Comparison of ENCODE assay signal across 8 cellular contexts in genomic region chr6:118892248-118893094, GRCh38. TPM values are rescaled to one million over a fixed set of nuclear protein-coding genes. Genes with fewer than 3 reads are reported as not detected.
A peak's percentile ranks its signal among the peaks of the same experiment; 100 is the strongest.
DNase-seq lines count a peak whose midpoint lies in the region; ATAC-seq and TF ChIP-seq lines count a peak whose summit lies in the region.

No MANE protein-coding gene starts in this region.

- TF ChIP-seq CTCF in GM12864 (IDR thresholded peaks at IDR 0.05; ENCODE audit: low read depth, low read length, missing control alignments) (no peak), Panc1 (IDR thresholded peaks at IDR 0.05) (no peak), endodermal cell (conservative IDR thresholded peaks at IDR 0.05) (no peak)

- H3K4me1 ChIP-seq in Panc1 (ENCODE audit: control insufficient read depth, insufficient read depth, low read length) (peaks cover 29% of the 10 kb centered on the region), endodermal cell (ENCODE audit: control insufficient read depth, insufficient read depth, low read length) (peaks cover 7% of the 10 kb centered on the region), neuron (ENCODE audit: insufficient read depth, low read length) (peaks cover 29% of the 10 kb centered on the region)

- intact Hi-C loops in Panc1 (cut with micrococcal nuclease; ENCODE audit: unreplicated experiment), result loop anchor here (5.0 kb wide), 1 partner anchor 220 kb away; no protein-coding TSS in a partner anchor

- ATAC-seq in Panc1, result no peak
- no peak for ATAC-seq in GM21381 (IDR thresholded peaks at IDR 0.05; ENCODE audit: unreplicated experiment)

- peak overlapping the region; percentile 96 for H3K27ac ChIP-seq in Panc1 (ENCODE audit: low read length)
- no peak overlapping the region for H3K27ac ChIP-seq in endodermal cell (ENCODE audit: low read depth, low read length)

- POLR2A ChIA-PET in Panc1 (lab: Charles Lee), result no interaction called here

- BruUV-seq in Panc1 (replicated peaks; lab: Mats Ljungman, UMichigan), result TSS peak; percentile 24

- H3K27me3 ChIP-seq in Panc1 (ENCODE audit: control insufficient read depth, insufficient read depth, low read length) (no peaks in the 10 kb centered on the region), endodermal cell (ENCODE audit: control insufficient read depth, insufficient read depth, low read length, poor library complexity, severe bottlenecking) (no peaks in the 10 kb centered on the region), neuron (ENCODE audit: insufficient read depth, low read length) (no peaks in the 10 kb centered on the region)

- H3K27ac Mint-ChIP-seq in endodermal cell, result peak overlapping the region; percentile 98

- H3K36me3 Mint-ChIP-seq in endodermal cell (ENCODE audit: low read depth), result peaks cover 12% of the 10 kb centered on the region

- H3K36me3 ChIP-seq in Panc1 (ENCODE audit: control insufficient read depth, insufficient read depth, low read length) (peaks cover 8% of the 10 kb centered on the region; the same call in 1 of the 2 replicates), endodermal cell (ENCODE audit: control insufficient read depth, insufficient read depth, low read length) (no peaks in the 10 kb centered on the region), neuron (ENCODE audit: insufficient read depth, low read length) (peaks cover 2% of the 10 kb centered on the region)

- H3K9me3 Mint-ChIP-seq in endodermal cell, result no peaks in the 10 kb centered on the region

- peak overlapping the region; percentile 65 for H3K4me3 ChIP-seq in GM12864 (ENCODE audit: low read depth, low read length)
- peak overlapping the region; percentile 91 to 98 for H3K4me3 ChIP-seq in Panc1 (ENCODE audit: low read depth in 2 of 2, low read length in 2 of 2)
- H3K4me3 ChIP-seq in endodermal cell (ENCODE audit: low read length), result peak overlapping the region; percentile 84
- H3K4me3 ChIP-seq in neuron (ENCODE audit: low read length), result peak overlapping the region; percentile 51

- H3K9me3 ChIP-seq in Panc1 (ENCODE audit: control insufficient read depth, insufficient read depth, low read depth, low read length), result no peaks in the 10 kb centered on the region
- no peaks in the 10 kb centered on the region for H3K9me3 ChIP-seq in endodermal cell (ENCODE audit: control insufficient read depth, low read length)
- H3K9me3 ChIP-seq in neuron (ENCODE audit: low read length), result no peaks in the 10 kb centered on the region

- CTCF ChIA-PET in Panc1 (lab: Charles Lee), result no interaction called here

- WGBS in endodermal cell (ENCODE audit: insufficient coverage in 1 of 2, insufficient read length in 1 of 2), 2 experiments, result 75 to 80% methylated on average over 6 of the region's 6 CpGs

- peak overlapping the region; percentile 99 for H3K4me3 Mint-ChIP-seq in endodermal cell

- no peak overlapping the region for H2AFZ ChIP-seq in neuron (ENCODE audit: low read depth, low read length)

- H3K9ac ChIP-seq in endodermal cell (ENCODE audit: extremely low read depth, low read length, poor library complexity, severe bottlenecking), result peak overlapping the region; percentile 86

- H3K4me1 Mint-ChIP-seq in endodermal cell, result peaks cover 30% of the 10 kb centered on the region

- in situ Hi-C loops in Panc1 (cut with HindIII; ENCODE audit: low pct_unique_long_range_greater_than_20kb, low sequenced_read_pairs), result no loop called here

- DNase-seq in GM12864 (ENCODE audit: low read depth), result no peak
- no peak for DNase-seq in Panc1 (ENCODE audit: low read depth, low spot score)
- DNase-seq in endodermal cell, result no peak
- DNase-seq in NCI-H128 (lab: John Stamatoyannopoulos, UW; ENCODE audit: unreplicated experiment), result no peak
- no peak for DNase-seq in retina
- DNase-seq in HK-2 (ENCODE audit: unreplicated experiment), result no peak

- H3K27me3 Mint-ChIP-seq in endodermal cell (ENCODE audit: insufficient read depth), result no peaks in the 10 kb centered on the region

RNA-seq across cellular contexts. Expression of gene ASF1A, which starts 1.5 kb away (rescaled TPM):
- total RNA-seq in Panc1 (2021; ENCODE audit: unreplicated experiment) (28.5 TPM), endodermal cell (10 to 100 TPM; 44.5 to 54.9 TPM)
- 14.0 TPM for polyA plus RNA-seq in Panc1 (2012; ENCODE audit: insufficient read length)
- 33.6 TPM for polyA plus RNA-seq in endodermal cell (2013, experiment 1 of 2)
- polyA plus RNA-seq in endodermal cell (2013, experiment 2 of 2), result 34.8 TPM

RNA-seq across cellular contexts. Expression of gene MCM9, which starts 42.5 kb away (rescaled TPM):
- total RNA-seq in Panc1 (2021; ENCODE audit: unreplicated experiment) (20.4 TPM), endodermal cell (10 to 100 TPM; 17.8 to 21.2 TPM)
- polyA plus RNA-seq in Panc1 (2012; ENCODE audit: insufficient read length), result 9.1 TPM
- polyA plus RNA-seq in endodermal cell (2013, experiment 1 of 2), result 12.3 TPM
- 11.7 TPM for polyA plus RNA-seq in endodermal cell (2013, experiment 2 of 2)
